ENCODE assay signal across 27 cellular contexts in the genomic region with DNA sequence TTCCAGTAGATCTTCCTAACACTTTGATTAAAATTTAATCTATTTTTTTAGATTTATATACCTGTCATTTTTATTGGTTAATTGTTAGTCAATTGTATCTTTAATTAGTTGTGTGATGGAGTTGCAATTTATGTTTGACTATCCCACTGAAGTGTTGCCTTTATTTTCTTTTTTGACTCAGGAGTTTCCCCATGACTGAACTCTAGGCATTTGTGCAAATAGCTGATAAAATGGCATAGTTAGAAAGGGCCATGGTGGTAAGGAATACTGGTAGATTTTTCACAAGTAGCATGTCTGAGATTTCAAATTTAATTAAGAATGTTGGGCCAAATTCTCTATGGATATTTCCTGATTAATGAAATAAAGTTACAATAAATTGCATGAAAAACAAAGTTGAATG.
"Had no signal": no experiment of that assay in that cellular context is flagged by ENCODE, and none has a peak within 500 bp of the region (broad histone marks: within the 10 kb centered on the region; RNA-seq: fewer than 3 reads in every experiment).

No MANE protein-coding gene starts in this region.

- H3K27ac ChIP-seq: dorsolateral prefrontal cortex, epithelial cell of prostate, esophagus muscularis mucosa, foreskin keratinocyte, gastroesophageal sphincter, lower lobe of right lung, neutrophil, pancreas, sigmoid colon, spleen, testis, tibial nerve, upper lobe of right lung, uterus had no signal

- DNase-seq: central memory CD4-positive, alpha-beta T cell; dorsolateral prefrontal cortex; effector CD8-positive, alpha-beta T cell; endodermal cell; foreskin keratinocyte; hypothalamus; immature natural killer cell; islet precursor cell; left cardiac atrium; left ventricle myocardium superior; lower lobe of right lung; natural killer cell; pancreas; right cardiac atrium; sigmoid colon; spleen; stimulated activated CD4-positive, alpha-beta T cell treated with anti-CD3 and anti-CD28 coated beads, Interleukin-4, amount 100 ng/mL, for 4 hours; stimulated activated naive CD8-positive, alpha-beta T cell treated with anti-CD3 and anti-CD28 coated beads, Interleukin-15, Interleukin-2, amounts not matched to agents 100 U/mL and 50 U/mL, for 24 hours; substantia nigra; testis; upper lobe of right lung; uterus had no signal
